Comparison of ENCODE assay signal across 1 cellular context in genomic region chr6:30744054-30744805, GRCh38.
A peak's percentile ranks its signal among the peaks of the same experiment; 100 is the strongest.
TF ChIP-seq lines count a peak whose summit lies in the region.

IER3 (minus strand) TSS chr6:30744547; CDS start chr6:30744518, 29 bp downstream.

TF ChIP-seq in K562, 482 proteins besides CTCF, POLR2A, EP300 and RAD21 (continued from another document):
- TF ChIP-seq CHD7 (IDR thresholded peaks at IDR 0.05; ENCODE audit: low read depth, low read length) (no peak), BMI1 (IDR thresholded peaks at IDR 0.05; ENCODE audit: low read length) (no peak), RBM39 (optimal IDR thresholded peaks at IDR 0.05; ENCODE audit: low read depth, low read length) (no peak), ZNF24 (IDR thresholded peaks at IDR 0.05) (0 out of 2 replicates have a peak, but pooled peaks have one; percentile 34), REST (CRISPR knock-in tag; IDR thresholded peaks at IDR 0.05; ENCODE audit: low read depth) (peak; percentile 52; the same call in 1 of the 2 replicates), BRCA1 (IDR thresholded peaks at IDR 0.05) (no peak), BRCA1 (CRISPR knock-in tag; IDR thresholded peaks at IDR 0.05) (no peak), ZBTB40 (IDR thresholded peaks at IDR 0.05) (no peak), ZBTB40 (CRISPR knock-in tag; IDR thresholded peaks at IDR 0.05) (no peak), ZNF184 (CRISPR knock-in tag; IDR thresholded peaks at IDR 0.05) (no peak), ZNF239 (CRISPR knock-in tag; IDR thresholded peaks at IDR 0.05) (no peak; the same call in 1 of the 2 replicates), DDX20 (tag; IDR thresholded peaks at IDR 0.05; ENCODE audit: low read depth) (no peak), SMAD4 (CRISPR knock-in tag; conservative IDR thresholded peaks at IDR 0.05) (peak; percentile 72; the same call in 1 of the 2 replicates), HNRNPLL (IDR thresholded peaks at IDR 0.05; ENCODE audit: low read depth, low read length, poor library complexity, severe bottlenecking) (no peak), ZNF583 (CRISPR knock-in tag; IDR thresholded peaks at IDR 0.05) (0 out of 2 replicates have a peak, but pooled peaks have one; percentile 14)
- TF ChIP-seq, protein P1, sequence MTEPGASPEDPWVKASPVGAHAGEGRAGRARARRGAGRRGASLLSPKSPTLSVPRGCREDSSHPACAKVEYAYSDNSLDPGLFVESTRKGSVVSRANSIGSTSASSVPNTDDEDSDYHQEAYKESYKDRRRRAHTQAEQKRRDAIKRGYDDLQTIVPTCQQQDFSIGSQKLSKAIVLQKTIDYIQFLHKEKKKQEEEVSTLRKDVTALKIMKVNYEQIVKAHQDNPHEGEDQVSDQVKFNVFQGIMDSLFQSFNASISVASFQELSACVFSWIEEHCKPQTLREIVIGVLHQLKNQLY (CRISPR knock-in tag; conservative IDR thresholded peaks at IDR 0.05), result peak in 1 of 2 experiments; percentile 83; a peak in 1 of 4 replicates
- TF ChIP-seq, protein P2, sequence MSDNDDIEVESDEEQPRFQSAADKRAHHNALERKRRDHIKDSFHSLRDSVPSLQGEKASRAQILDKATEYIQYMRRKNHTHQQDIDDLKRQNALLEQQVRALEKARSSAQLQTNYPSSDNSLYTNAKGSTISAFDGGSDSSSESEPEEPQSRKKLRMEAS (CRISPR knock-in tag; IDR thresholded peaks at IDR 0.05), result no peak; the same call in 1 of the 2 replicates
